ENCODE assay signal across 9 cellular contexts in genomic region chr2:175414872-175415487, GRCh38.
DNase-seq lines count a peak whose midpoint lies in the region; TF ChIP-seq lines count a peak whose summit lies in the region.
"Had no signal": no experiment of that assay in that cellular context is flagged by ENCODE, and none has a peak within 500 bp of the region (broad histone marks: within the 10 kb centered on the region; RNA-seq: fewer than 3 reads in every experiment).

No MANE protein-coding gene starts in this region.

- H3K36me3 Mint-ChIP-seq in CD4-positive, alpha-beta memory T cell, result no peaks in the 10 kb centered on the region

- H4K20me1 ChIP-seq in Loucy (ENCODE audit: insufficient read depth, low read length, poor library complexity, severe bottlenecking), result no peaks in the 10 kb centered on the region

- no peaks in the 10 kb centered on the region for H3K9me2 ChIP-seq in Loucy (replicated peaks; ENCODE audit: low read depth, low read length)

- TF ChIP-seq EP300 in ovary (IDR thresholded peaks at IDR 0.05), result no peak

- H3K4me3 Mint-ChIP-seq in CD4-positive, alpha-beta memory T cell, result no peak overlapping the region
- H3K4me3 Mint-ChIP-seq: effector memory CD8-positive, alpha-beta T cell had no signal

- intact Hi-C loops in A673 (cut with micrococcal nuclease; ENCODE audit: unreplicated experiment), result no loop called here
- intact Hi-C loops in ovary (cut with DNase I), result no loop called here
- intact Hi-C loops in CD4-positive, alpha-beta memory T cell (cut with micrococcal nuclease), result no loop called here

- POLR2A ChIA-PET in A673 (lab: Charles Lee; ENCODE audit: low non-redundant PET), result no interaction called here
- POLR2A ChIA-PET in CD4-positive, alpha-beta memory T cell (lab: Charles Lee; ENCODE audit: partially characterized antibody), result no interaction called here

- no peaks in the 10 kb centered on the region for H3K27me3 ChIP-seq in A673 (replicated peaks; ENCODE audit: insufficient read depth, low read depth, low read length, poor library complexity)
- no peaks in the 10 kb centered on the region for H3K27me3 ChIP-seq in Loucy (ENCODE audit: insufficient read depth, low read length, poor library complexity, severe bottlenecking)
- H3K27me3 ChIP-seq in ovary, result no peaks in the 10 kb centered on the region
- no peaks in the 10 kb centered on the region for H3K27me3 ChIP-seq in CD4-positive, alpha-beta memory T cell (ENCODE audit: insufficient read depth, low read length)

- no peak overlapping the region for H2AFZ ChIP-seq in Loucy (ENCODE audit: low read length)

- H3K27ac ChIP-seq in A673 (ENCODE audit: low read depth, low read length, poor library complexity, severe bottlenecking) (no peak overlapping the region), ovary (no peak overlapping the region)
- H3K27ac ChIP-seq in CD4-positive, alpha-beta memory T cell (ENCODE audit: low read depth, low read length), result no peak overlapping the region

- H3K9ac ChIP-seq in Loucy (ENCODE audit: low read depth, low read length, poor library complexity, severe bottlenecking), result no peak overlapping the region

- H3K4me2 ChIP-seq in Loucy (ENCODE audit: low read depth, low read length, poor library complexity, severe bottlenecking), result no peak overlapping the region

- H3K4me1 ChIP-seq in A673 (ENCODE audit: insufficient read depth, low read length, poor library complexity, severe bottlenecking), result peaks cover 12% of the 10 kb centered on the region
- H3K4me1 ChIP-seq in Loucy (ENCODE audit: insufficient read depth, low read length, poor library complexity, severe bottlenecking), result no peaks in the 10 kb centered on the region
- H3K4me1 ChIP-seq in ovary (ENCODE audit: insufficient read depth), result no peaks in the 10 kb centered on the region
- H3K4me1 ChIP-seq in CD4-positive, alpha-beta memory T cell (ENCODE audit: insufficient read depth, low read length), result no peaks in the 10 kb centered on the region

- H3K36me3 ChIP-seq in A673 (ENCODE audit: insufficient read depth, low read length, poor library complexity, severe bottlenecking) (no peaks in the 10 kb centered on the region), Loucy (ENCODE audit: insufficient read depth, low read length) (no peaks in the 10 kb centered on the region), ovary (no peaks in the 10 kb centered on the region)
- H3K36me3 ChIP-seq in CD4-positive, alpha-beta memory T cell (ENCODE audit: insufficient read depth, low read length), result no peaks in the 10 kb centered on the region

- H3K4me3 ChIP-seq in A673 (ENCODE audit: low read depth, low read length, poor library complexity, severe bottlenecking), result no peak overlapping the region
- no peak overlapping the region for H3K4me3 ChIP-seq in GM12865 (ENCODE audit: low read depth, low read length)
- no peak overlapping the region for H3K4me3 ChIP-seq in Loucy (ENCODE audit: low read length, poor library complexity, severe bottlenecking)
- H3K4me3 ChIP-seq in ovary, result no peak overlapping the region
- no peak overlapping the region for H3K4me3 ChIP-seq in CD4-positive, alpha-beta memory T cell (ENCODE audit: low read length in 2 of 2)

- no TSS peak for BruUV-seq in A673 (replicated peaks; lab: Mats Ljungman, UMichigan)

- CTCF ChIA-PET in A673 (lab: Charles Lee), result interaction anchor here (0.6 kb wide), 1 partner anchor 579 kb away, joined by 4 read pairs; no protein-coding TSS in a partner anchor
- CTCF ChIA-PET in CD4-positive, alpha-beta memory T cell (lab: Charles Lee; ENCODE audit: partially characterized antibody), result no interaction called here

- peaks cover 3 to 7% of the 10 kb centered on the region in 2 donors for H3K27me3 Mint-ChIP-seq in CD4-positive, alpha-beta memory T cell

- peak; percentile 79 for DNase-seq in A673 (ENCODE audit: low spot score)
- DNase-seq in GM12865 (ENCODE audit: low read depth), result peak; percentile 48
- DNase-seq in SKM-1 (lab: John Stamatoyannopoulos, UW; ENCODE audit: unreplicated experiment), result peak; percentile 35
- peak; percentile 57 for DNase-seq in fibroblast of the conjunctiva (ENCODE audit: low read depth)
- peak in 3 of 5 donors; percentile 18 to 50 (median 21) for DNase-seq in ovary
- no peak for DNase-seq in CD4-positive, alpha-beta memory T cell
- DNase-seq in middle frontal gyrus (ENCODE audit: extremely low spot score, low spot score), result no peak

- no peaks in the 10 kb centered on the region for H3K9me3 Mint-ChIP-seq in CD4-positive, alpha-beta memory T cell
- H3K9me3 Mint-ChIP-seq: effector memory CD8-positive, alpha-beta T cell had no signal

- TF ChIP-seq CTCF in A673 (conservative IDR thresholded peaks at IDR 0.05; ENCODE audit: low read depth, low read length) (peak; percentile 67), GM12865 (IDR thresholded peaks at IDR 0.05; ENCODE audit: insufficient read depth, low read depth, low read length, missing control alignments) (peak; percentile 64), Loucy (conservative IDR thresholded peaks at IDR 0.05; ENCODE audit: low read length) (peak; percentile 71), ovary (IDR thresholded peaks at IDR 0.05) (no peak)

- H3K4me1 Mint-ChIP-seq in CD4-positive, alpha-beta memory T cell, result peaks cover 0 to 2% (median 0%) of the 10 kb centered on the region in 4 donors

- no peaks in the 10 kb centered on the region for H3F3A ChIP-seq in Loucy (ENCODE audit: low read depth)

- whole genome bisulfite sequencing in ovary, 3 donors, result 25 to 29% (median 25%) methylated on average over 3 of the region's 3 CpGs

- no peak overlapping the region for H3K27ac Mint-ChIP-seq in CD4-positive, alpha-beta memory T cell
- H3K27ac Mint-ChIP-seq: effector memory CD8-positive, alpha-beta T cell had no signal

- no peaks in the 10 kb centered on the region for H3K79me2 ChIP-seq in Loucy (ENCODE audit: insufficient read depth, low read length)

- TF ChIP-seq POLR2A in ovary (IDR thresholded peaks at IDR 0.05), result no peak

- H3K9me3 ChIP-seq in A673 (ENCODE audit: low read depth, low read length, poor library complexity, severe bottlenecking) (no peaks in the 10 kb centered on the region), Loucy (ENCODE audit: insufficient read depth, low read depth, low read length) (no peaks in the 10 kb centered on the region), ovary (no peaks in the 10 kb centered on the region)
- H3K9me3 ChIP-seq in CD4-positive, alpha-beta memory T cell (ENCODE audit: control insufficient read depth in 1 of 2, low read length in 2 of 2), result no peaks in the 10 kb centered on the region

Comparison
In these comparisons a context has a peak if more than half of its experiments do, and no peak if none do; other contexts are left out.
1. DNase-seq: peak in A673 (single experiment), GM12865 (single experiment), SKM-1 (single experiment), fibroblast of the conjunctiva (single experiment) and ovary (3 of 5); none in CD4-positive, alpha-beta memory T cell (0 of 5) and middle frontal gyrus (single experiment).
2. CTCF ChIP-seq: peak in A673 (single experiment), GM12865 (single experiment) and Loucy (single experiment); none in ovary (0 of 3).